In the genomic region with DNA sequence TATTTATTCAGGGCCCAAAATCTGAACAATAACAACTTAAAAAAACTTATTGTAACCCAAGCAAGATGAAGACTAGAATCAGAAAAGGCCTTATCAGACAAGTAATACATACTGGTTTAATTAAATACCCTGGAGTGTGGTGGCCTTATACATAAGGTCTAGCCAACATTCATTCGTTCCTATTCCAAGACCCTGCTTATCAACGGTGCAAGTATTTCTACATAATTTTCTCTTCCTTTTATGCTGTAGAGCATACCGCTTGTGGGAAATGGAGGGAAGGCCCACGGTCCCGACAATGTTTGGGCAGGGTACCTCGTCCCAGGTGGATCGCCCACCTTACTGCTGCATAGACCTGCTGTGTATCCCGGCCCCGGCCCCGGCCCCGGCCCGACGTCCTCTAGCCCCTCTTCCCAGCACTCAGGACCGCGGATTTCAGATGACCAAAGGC, we compare ENCODE assay signal across 8 cellular contexts. TPM values are rescaled to one million over a fixed set of nuclear protein-coding genes. Genes with fewer than 3 reads are reported as not detected.
DNase-seq lines count a peak whose midpoint lies in the region; ATAC-seq and TF ChIP-seq lines count a peak whose summit lies in the region.

No MANE protein-coding gene starts in this region.

- TF ChIP-seq CTCF in left lung (IDR thresholded peaks at IDR 0.05) = no peak
- TF ChIP-seq CTCF in thyroid gland (IDR thresholded peaks at IDR 0.05) = no peak

- H3K27me3 ChIP-seq in left lung (no peaks in the 10 kb centered on the region), thyroid gland (no peaks in the 10 kb centered on the region)

- H3K9me3 Mint-ChIP-seq in activated T-cell treated with anti-CD3 and anti-CD28 coated beads, Interleukin-2, amount 50 U/mL, for 24 hours = no peaks in the 10 kb centered on the region
- H3K9me3 Mint-ChIP-seq in activated naive CD8-positive, alpha-beta T cell treated with anti-CD3 and anti-CD28 coated beads, Interleukin-2, amount 50 U/mL, for 24 hours = no peaks in the 10 kb centered on the region

- H3K27ac Mint-ChIP-seq in activated T-cell treated with anti-CD3 and anti-CD28 coated beads, Interleukin-2, amount 50 U/mL, for 24 hours = peak overlapping the region; percentile 99
- H3K27ac Mint-ChIP-seq in activated naive CD8-positive, alpha-beta T cell treated with anti-CD3 and anti-CD28 coated beads, Interleukin-2, amount 50 U/mL, for 24 hours = peak overlapping the region; percentile 98

- H3K4me3 Mint-ChIP-seq in activated T-cell treated with anti-CD3 and anti-CD28 coated beads, Interleukin-2, amount 50 U/mL, for 24 hours = peak overlapping the region; percentile 99
- H3K4me3 Mint-ChIP-seq in activated naive CD8-positive, alpha-beta T cell treated with anti-CD3 and anti-CD28 coated beads, Interleukin-2, amount 50 U/mL, for 24 hours = peak overlapping the region; percentile 100

- TF ChIP-seq POLR2A in thyroid gland (IDR thresholded peaks at IDR 0.05) = no peak

- H3K36me3 ChIP-seq in left lung (peaks cover 10 to 22% of the 10 kb centered on the region in 2 donors), thyroid gland (peaks cover 14 to 20% of the 10 kb centered on the region in 2 donors)

- peak overlapping the region; percentile 90 to 99 for H3K27ac ChIP-seq in left lung
- peak overlapping the region; percentile 96 to 100 (median 100) for H3K27ac ChIP-seq in thyroid gland

- DNase-seq in activated T-cell treated with anti-CD3 and anti-CD28 coated beads, Interleukin-2, amount 50 U/mL, for 24 hours = no peak
- DNase-seq in activated T-cell treated with anti-CD3 and anti-CD28 coated beads, Interleukin-2, amount 50 U/mL, for 1 hour = no peak
- no peak for DNase-seq in activated naive CD8-positive, alpha-beta T cell treated with anti-CD3 and anti-CD28 coated beads, Interleukin-2, amount 50 U/mL, for 24 hours
- no peak for DNase-seq in left lung
- DNase-seq in thyroid gland = no peak
- no peak for DNase-seq in activated CD8-positive, alpha-beta memory T cell treated with anti-CD3 and anti-CD28 coated beads, Interleukin-2, amount 50 U/mL, for 4 hours
- no peak for DNase-seq in NCI-H526 treated with DMSO at 0.1 percent for 48 hours (lab: John Stamatoyannopoulos, UW)

- H3K9me3 ChIP-seq in left lung (no peaks in the 10 kb centered on the region), thyroid gland (no peaks in the 10 kb centered on the region)

- H3K4me1 ChIP-seq in left lung (peaks cover 9 to 51% of the 10 kb centered on the region in 2 donors), thyroid gland (peaks cover 24 to 35% of the 10 kb centered on the region in 2 donors)

- H3K36me3 Mint-ChIP-seq in activated T-cell treated with anti-CD3 and anti-CD28 coated beads, Interleukin-2, amount 50 U/mL, for 24 hours (ENCODE audit: low read depth) = peaks cover 51% of the 10 kb centered on the region
- H3K36me3 Mint-ChIP-seq in activated naive CD8-positive, alpha-beta T cell treated with anti-CD3 and anti-CD28 coated beads, Interleukin-2, amount 50 U/mL, for 24 hours (ENCODE audit: low read depth) = peaks cover 37% of the 10 kb centered on the region

- H3K27me3 Mint-ChIP-seq in activated T-cell treated with anti-CD3 and anti-CD28 coated beads, Interleukin-2, amount 50 U/mL, for 24 hours = no peaks in the 10 kb centered on the region
- no peaks in the 10 kb centered on the region for H3K27me3 Mint-ChIP-seq in activated naive CD8-positive, alpha-beta T cell treated with anti-CD3 and anti-CD28 coated beads, Interleukin-2, amount 50 U/mL, for 24 hours

- H3K4me1 Mint-ChIP-seq in activated T-cell treated with anti-CD3 and anti-CD28 coated beads, Interleukin-2, amount 50 U/mL, for 24 hours (ENCODE audit: low read depth) = peaks cover 51% of the 10 kb centered on the region
- peaks cover 58% of the 10 kb centered on the region for H3K4me1 Mint-ChIP-seq in activated naive CD8-positive, alpha-beta T cell treated with anti-CD3 and anti-CD28 coated beads, Interleukin-2, amount 50 U/mL, for 24 hours

- ATAC-seq in activated naive CD8-positive, alpha-beta T cell treated with anti-CD3 and anti-CD28 coated beads, Interleukin-2, amount 50 U/mL, for 24 hours = no peak
- ATAC-seq in left lung (no peak), GM19023 (IDR thresholded peaks at IDR 0.05; ENCODE audit: unreplicated experiment) (no peak)

- 1 to 2% methylated on average over 15 of the region's 15 CpGs for WGBS in thyroid gland, 2 donors

- H3K4me3 ChIP-seq in left lung = peak overlapping the region; percentile 75 to 87
- H3K4me3 ChIP-seq in thyroid gland (replicated peaks in 1 of 3) = peak overlapping the region; percentile 63 to 99 (median 91)

- intact Hi-C loops in left lung (cut with DNase I) = loop anchor here in 1 of 2 donors (5.0 kb wide), 1 partner anchor 51 kb away; a partner anchor contains a TSS
- intact Hi-C loops in thyroid gland (cut with DNase I) = loop anchor here (10.0 kb wide), 1 partner anchor 49 kb away; a partner anchor contains a TSS

RNA-seq across cellular contexts. Expression of a gene that starts 0.7 kb away (rescaled TPM):
- total RNA-seq in left lung = 10 to 100 TPM; 48.9 to 56.2 TPM
- 10 to 100 TPM; 54.9 to 76.2 (median 58.1) TPM for total RNA-seq in thyroid gland

RNA-seq across cellular contexts. Expression of a gene that starts 33.6 kb away (rescaled TPM):
- 1 to 10 TPM; 3.2 to 3.5 TPM for total RNA-seq in left lung
- 10 to 100 TPM in 1 of 4 donors, 1 to 10 TPM in 3; 5.3 to 14.2 (median 9.1) TPM for total RNA-seq in thyroid gland

RNA-seq across cellular contexts. Expression of a gene that starts 53.5 kb away (rescaled TPM):
- total RNA-seq in left lung = 10 to 100 TPM; 15.0 to 16.1 TPM
- total RNA-seq in thyroid gland = 10 to 100 TPM; 33.7 to 49.6 (median 41.8) TPM
